ENCODE assay signal across 22 cellular contexts in the genomic region with DNA sequence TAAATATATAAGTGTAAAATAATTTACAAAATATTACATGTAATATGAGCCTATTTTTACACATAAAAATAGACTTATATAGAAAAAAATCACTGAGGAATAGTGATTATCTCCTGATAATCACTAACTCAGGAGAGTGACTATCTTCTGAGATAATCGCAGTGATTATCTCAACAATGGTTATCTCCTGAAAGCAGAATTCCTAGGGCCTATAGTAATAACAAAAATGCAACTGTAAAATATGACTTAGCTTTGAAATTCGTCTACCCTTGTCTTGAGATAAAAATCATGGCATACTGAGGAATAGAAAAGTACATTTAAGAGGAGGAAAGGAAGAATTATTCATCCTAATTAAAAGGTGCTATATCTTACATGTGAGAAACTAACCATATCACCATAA.
DNase-seq lines count a peak whose midpoint lies in the region.
"Had no signal": no experiment of that assay in that cellular context is flagged by ENCODE, and none has a peak within 500 bp of the region (broad histone marks: within the 10 kb centered on the region; RNA-seq: fewer than 3 reads in every experiment).

No MANE protein-coding gene starts in this region.

- no peak overlapping the region for H4K91ac ChIP-seq in trophoblast cell (ENCODE audit: low read depth, low read length)

- no peaks in the 10 kb centered on the region for H3K36me3 ChIP-seq in trophoblast cell (ENCODE audit: control insufficient read depth in 1 of 2, insufficient read depth in 2 of 2, low read length in 2 of 2)
- H3K36me3 ChIP-seq in SJCRH30: no peaks in the 10 kb centered on the region
- H3K36me3 ChIP-seq: BE2C, BLaER1 had no signal

- H3K9me3 ChIP-seq in trophoblast cell (ENCODE audit: insufficient read depth, low read depth, low read length): no peaks in the 10 kb centered on the region
- H3K9me3 ChIP-seq in SJCRH30 (replicated peaks): no peaks in the 10 kb centered on the region
- H3K9me3 ChIP-seq: BE2C, BLaER1 had no signal

- H2AK5ac ChIP-seq in trophoblast cell (ENCODE audit: low read length): no peak overlapping the region

- no peak overlapping the region for H3K9ac ChIP-seq in trophoblast cell (ENCODE audit: low read length)
- H3K9ac ChIP-seq: BLaER1 had no signal

- H3K4me3 ChIP-seq in trophoblast cell (ENCODE audit: low read depth, low read length) (no peak overlapping the region), SJCRH30 (no peak overlapping the region)
- H3K4me3 ChIP-seq: BLaER1, GM12878 had no signal

- H3K18ac ChIP-seq in trophoblast cell (ENCODE audit: low read length): no peak overlapping the region

- H2BK12ac ChIP-seq in trophoblast cell (ENCODE audit: low read length): no peak overlapping the region

- H3K27ac ChIP-seq in trophoblast cell (ENCODE audit: low read depth, low read length) (no peak overlapping the region), SJCRH30 (no peak overlapping the region)
- H3K27ac ChIP-seq: 22Rv1, BLaER1 had no signal

- no peaks in the 10 kb centered on the region for H3K79me2 ChIP-seq in trophoblast cell (ENCODE audit: control insufficient read depth, insufficient read depth, low read length, poor library complexity)

- no peak overlapping the region for H4K12ac ChIP-seq in trophoblast cell (ENCODE audit: low read depth, low read length)

- H3K4me1 ChIP-seq in trophoblast cell (ENCODE audit: control insufficient read depth in 1 of 2, insufficient read depth in 2 of 2, low read length in 2 of 2): no peaks in the 10 kb centered on the region
- H3K4me1 ChIP-seq in SJCRH30: no peaks in the 10 kb centered on the region
- H3K4me1 ChIP-seq: BE2C, BLaER1 had no signal

- H3K4me2 ChIP-seq in trophoblast cell (ENCODE audit: low read length): no peak overlapping the region
- H3K4me2 ChIP-seq: BLaER1 had no signal

- WGBS in trophoblast cell (ENCODE audit: extremely low coverage, insufficient coverage, insufficient read length): no CpG with 5 or more reads among the region's 2 CpGs

- no peak overlapping the region for H2AFZ ChIP-seq in trophoblast cell (ENCODE audit: insufficient read depth, low read length, poor library complexity)

- H3K14ac ChIP-seq in trophoblast cell (ENCODE audit: low read length): no peak overlapping the region

- no peak overlapping the region for H3K23ac ChIP-seq in trophoblast cell (ENCODE audit: low read length)

- no peak overlapping the region for H4K8ac ChIP-seq in trophoblast cell (ENCODE audit: low read depth, low read length)

- no peak overlapping the region for H3K4ac ChIP-seq in trophoblast cell (ENCODE audit: low read depth, low read length)

- no peaks in the 10 kb centered on the region for H3K79me1 ChIP-seq in trophoblast cell (ENCODE audit: low read length)

- H3K27me3 ChIP-seq in trophoblast cell (ENCODE audit: insufficient read depth, low read length) (no peaks in the 10 kb centered on the region), SJCRH30 (no peaks in the 10 kb centered on the region)
- H3K27me3 ChIP-seq: BE2C, BLaER1 had no signal

- no peak overlapping the region for H2BK120ac ChIP-seq in trophoblast cell (ENCODE audit: insufficient read depth, low read length, poor library complexity)

- peak; percentile 1 for DNase-seq in NCI-H2227 (lab: John Stamatoyannopoulos, UW; ENCODE audit: unreplicated experiment)
- DNase-seq in NCI-H2227 treated with DMSO at 0.1 percent for 48 hours (lab: John Stamatoyannopoulos, UW): no peak
- DNase-seq in trophoblast cell: peak; percentile 42 to 96
- no peak for DNase-seq in stimulated activated CD4-positive, alpha-beta T cell treated with anti-CD3 and anti-CD28 coated beads, Interleukin-15, amount 100 ng/mL, for 24 hours
- no peak for DNase-seq in SJCRH30
- DNase-seq: ACHN; BE2C; C1 segment of cervical spinal cord; CD4-positive, alpha-beta memory T cell; CD4-positive, CD25-positive, alpha-beta regulatory T cell; CD8-positive, alpha-beta memory T cell; COR-L47; DMS 273 treated with DMSO at 0.1 percent for 48 hours; DMS153; DMS53; DMS79; DND-41; EL; GDM1 had no signal

- H2BK5ac ChIP-seq in trophoblast cell (ENCODE audit: low read depth, low read length, poor library complexity): no peak overlapping the region

Comparison
In these comparisons a context has a peak if more than half of its experiments do, and no peak if none do; other contexts are left out.
1. DNase-seq: peak in NCI-H2227 (single experiment) and trophoblast cell (2 of 2); none in NCI-H2227 treated with DMSO at 0.1 percent for 48 hours (single experiment), stimulated activated CD4-positive, alpha-beta T cell treated with anti-CD3 and anti-CD28 coated beads, Interleukin-15, amount 100 ng/mL, for 24 hours (single experiment) and SJCRH30 (0 of 2).